9 cellular contexts compared by ENCODE assay signal in genomic region chr10:32400961-32401360, GRCh38.
"Had no signal": no experiment of that assay in that cellular context is flagged by ENCODE, and none has a peak within 500 bp of the region (broad histone marks: within the 10 kb centered on the region; RNA-seq: fewer than 3 reads in every experiment).

No MANE protein-coding gene starts in this region.

- ATAC-seq: HCT116 had no signal

- H3K27ac ChIP-seq: GM23248, KMS-11 had no signal

- H3K9me3 ChIP-seq: HAP-1 had no signal

- H3K9ac ChIP-seq: GM23248, KMS-11 had no signal

- DNase-seq: GM23248, GOT3, H7, IMR-90, KBM-7 had no signal

- H3K36me3 ChIP-seq: HAP-1 had no signal

- H3K4me1 ChIP-seq: HAP-1 had no signal

- H3K4me3 ChIP-seq: GM23248, HAP-1 had no signal

- FAIRE-seq: HTR-8/SVneo had no signal

- H2AFZ ChIP-seq: GM23248 had no signal

- H3K4me2 ChIP-seq: KMS-11 had no signal
